Comparison of ENCODE assay signal across 17 cellular contexts in genomic region chr17:40089085-40089895, GRCh38. TPM values are rescaled to one million over a fixed set of nuclear protein-coding genes. Genes with fewer than 3 reads are reported as not detected.
DNase-seq lines count a peak whose midpoint lies in the region; ATAC-seq, FAIRE-seq and TF ChIP-seq lines count a peak whose summit lies in the region.
"Had no signal": no experiment of that assay in that cellular context is flagged by ENCODE, and none has a peak within 500 bp of the region (broad histone marks: within the 10 kb centered on the region; RNA-seq: fewer than 3 reads in every experiment).

No MANE protein-coding gene starts in this region.

- H3K4me3 Mint-ChIP-seq in activated T-cell treated with anti-CD3 and anti-CD28 coated beads, Interleukin-2, amount 50 U/mL, for 24 hours = no peak overlapping the region
- H3K4me3 Mint-ChIP-seq in astrocyte (ENCODE audit: unreplicated experiment) = no peak overlapping the region
- H3K4me3 Mint-ChIP-seq in naive thymus-derived CD8-positive, alpha-beta T cell = no peak overlapping the region

- H4K20me1 ChIP-seq in astrocyte (ENCODE audit: insufficient read depth, low read length) = peaks cover 2% of the 10 kb centered on the region

- no peaks in the 10 kb centered on the region for H3K79me2 ChIP-seq in astrocyte (ENCODE audit: insufficient read depth, low read length)
- H3K79me2 ChIP-seq: hepatocyte had no signal

- DNase-seq in activated T-cell treated with anti-CD3 and anti-CD28 coated beads, Interleukin-2, amount 50 U/mL, for 24 hours = no peak
- no peak for DNase-seq in activated T-cell treated with anti-CD3 and anti-CD28 coated beads, Interleukin-2, amount 50 U/mL, for 48 hours
- DNase-seq in astrocyte (ENCODE audit: low read depth) (no peak), tibial artery (peak in 1 of 2 donors; percentile 26), SKM-1 treated with dmso at 0.1 percent for 144 hours (lab: John Stamatoyannopoulos, UW; ENCODE audit: unreplicated experiment) (no peak)
- no peak for DNase-seq in naive thymus-derived CD8-positive, alpha-beta T cell
- no peak for DNase-seq in stimulated activated naive CD8-positive, alpha-beta T cell treated with anti-CD3 and anti-CD28 coated beads, Interleukin-15, Interleukin-2, amounts not matched to agents 100 U/mL and 50 U/mL, for 24 hours
- DNase-seq in activated naive CD4-positive, alpha-beta T cell treated with Interleukin-2 at 50 U/mL for 16 hours = no peak
- DNase-seq: activated T-cell treated with anti-CD3 and anti-CD28 coated beads for 4 hours; amniotic stem cell; EL; GOT3; NCI-H2081; stimulated activated CD4-positive, alpha-beta T cell treated with anti-CD3 and anti-CD28 coated beads, Interleukin-4, amount 100 ng/mL, for 4 hours had no signal

- H2AFZ ChIP-seq in astrocyte (ENCODE audit: low read depth, low read length) = no peak overlapping the region
- H2AFZ ChIP-seq: hepatocyte had no signal

- H3K4me3 ChIP-seq in astrocyte (ENCODE audit: insufficient read depth, low read depth, low read length) (no peak overlapping the region), tibial artery (no peak overlapping the region)
- H3K4me3 ChIP-seq: hepatocyte had no signal

- peaks cover 16% of the 10 kb centered on the region for H3K36me3 ChIP-seq in astrocyte (ENCODE audit: insufficient read depth, low read length)
- H3K36me3 ChIP-seq in tibial artery = peaks cover 81 to 100% (median 82%) of the 10 kb centered on the region in 3 donors

- no peak overlapping the region for H3K9ac ChIP-seq in astrocyte (ENCODE audit: low read length)

- H3K4me2 ChIP-seq in astrocyte (ENCODE audit: low read length) = no peak overlapping the region
- H3K4me2 ChIP-seq: hepatocyte had no signal

- no peaks in the 10 kb centered on the region for H3K27me3 Mint-ChIP-seq in activated T-cell treated with anti-CD3 and anti-CD28 coated beads, Interleukin-2, amount 50 U/mL, for 24 hours
- H3K27me3 Mint-ChIP-seq in astrocyte (ENCODE audit: low read depth, unreplicated experiment) = no peaks in the 10 kb centered on the region
- no peaks in the 10 kb centered on the region for H3K27me3 Mint-ChIP-seq in naive thymus-derived CD8-positive, alpha-beta T cell

- H3K27ac ChIP-seq in astrocyte (ENCODE audit: low read depth, low read length) (no peak overlapping the region), tibial artery (peak overlapping the region; percentile 94 to 98)
- H3K27ac ChIP-seq: hepatocyte had no signal

- intact Hi-C loops in tibial artery (cut with DNase I; ENCODE audit: low total_unique reads) = no loop called here

- POLR2A ChIA-PET in naive thymus-derived CD8-positive, alpha-beta T cell (lab: Charles Lee) = interaction anchor here (0.6 to 17.0 kb wide), 7 partner anchors 10 to 178 kb away, joined by 3 to 523 read pairs (median 4); partner anchors contain the start of gene NR1D1

- no peaks in the 10 kb centered on the region for H3K9me3 ChIP-seq in astrocyte (ENCODE audit: insufficient read depth, low read depth, low read length)
- no peaks in the 10 kb centered on the region for H3K9me3 ChIP-seq in tibial artery

- peak overlapping the region; percentile 57 for H3K27ac Mint-ChIP-seq in activated T-cell treated with anti-CD3 and anti-CD28 coated beads, Interleukin-2, amount 50 U/mL, for 24 hours
- peak overlapping the region; percentile 62 for H3K27ac Mint-ChIP-seq in astrocyte (ENCODE audit: unreplicated experiment)
- H3K27ac Mint-ChIP-seq in naive thymus-derived CD8-positive, alpha-beta T cell = peak overlapping the region in 6 of 10 donors; percentile 38 to 74 (median 62)

- TF ChIP-seq CTCF in astrocyte (IDR thresholded peaks at IDR 0.05; ENCODE audit: insufficient read depth, low read depth, low read length) (no peak), tibial artery (IDR thresholded peaks at IDR 0.05) (no peak)

- no peaks in the 10 kb centered on the region for H3K9me3 Mint-ChIP-seq in activated T-cell treated with anti-CD3 and anti-CD28 coated beads, Interleukin-2, amount 50 U/mL, for 24 hours
- no peaks in the 10 kb centered on the region for H3K9me3 Mint-ChIP-seq in astrocyte (ENCODE audit: unreplicated experiment)
- H3K9me3 Mint-ChIP-seq in naive thymus-derived CD8-positive, alpha-beta T cell = no peaks in the 10 kb centered on the region

- no peak for ATAC-seq in naive thymus-derived CD8-positive, alpha-beta T cell
- no peak for ATAC-seq in stimulated activated naive CD8-positive, alpha-beta T cell treated with anti-CD3 and anti-CD28 coated beads, Interleukin-15, Interleukin-2, amounts not matched to agents 100 U/mL and 50 U/mL, for 24 hours
- ATAC-seq: esophagus mucosa had no signal

- no peak for FAIRE-seq in astrocyte (lab: Jason Lieb, UNC)
- FAIRE-seq: A204.1 had no signal

- no peaks in the 10 kb centered on the region for H3K27me3 ChIP-seq in astrocyte (ENCODE audit: insufficient read depth, low read length)
- H3K27me3 ChIP-seq in tibial artery = no peaks in the 10 kb centered on the region
- H3K27me3 ChIP-seq: hepatocyte had no signal

- peaks cover 67% of the 10 kb centered on the region for H3K36me3 Mint-ChIP-seq in activated T-cell treated with anti-CD3 and anti-CD28 coated beads, Interleukin-2, amount 50 U/mL, for 24 hours (ENCODE audit: low read depth)
- peaks cover 26% of the 10 kb centered on the region for H3K36me3 Mint-ChIP-seq in astrocyte (ENCODE audit: low read depth, unreplicated experiment)
- H3K36me3 Mint-ChIP-seq in naive thymus-derived CD8-positive, alpha-beta T cell = peaks cover 14 to 76% (median 18%) of the 10 kb centered on the region in 3 donors

- peaks cover 12% of the 10 kb centered on the region for H3K4me1 Mint-ChIP-seq in activated T-cell treated with anti-CD3 and anti-CD28 coated beads, Interleukin-2, amount 50 U/mL, for 24 hours (ENCODE audit: low read depth)
- H3K4me1 Mint-ChIP-seq in astrocyte (ENCODE audit: low read depth, unreplicated experiment) = peaks cover 16% of the 10 kb centered on the region
- peaks cover 18 to 46% (median 29%) of the 10 kb centered on the region in 4 donors for H3K4me1 Mint-ChIP-seq in naive thymus-derived CD8-positive, alpha-beta T cell

- H3K4me1 ChIP-seq in astrocyte (ENCODE audit: insufficient read depth, low read length) (peaks cover 2% of the 10 kb centered on the region), tibial artery (peaks cover 0 to 58% (median 38%) of the 10 kb centered on the region in 4 donors)

RNA-seq across cellular contexts. Expression of gene NR1D1, which starts 11.1 kb away (rescaled TPM):
- 8.7 and 10.1 TPM in 2 replicates for total RNA-seq in astrocyte
- 10 to 100 TPM; 18.2 to 19.2 TPM for total RNA-seq in naive thymus-derived CD8-positive, alpha-beta T cell
- polyA plus RNA-seq in naive thymus-derived CD8-positive, alpha-beta T cell = 1 to 10 TPM; 3.9 to 9.9 (median 6.4) TPM

RNA-seq across cellular contexts. Expression of gene THRA, which starts 26.5 kb away (rescaled TPM):
- 16.7 and 20.4 TPM in 2 replicates for total RNA-seq in astrocyte
- 10 to 100 TPM; 53.6 to 54.2 TPM for total RNA-seq in naive thymus-derived CD8-positive, alpha-beta T cell
- 10 to 100 TPM; 11.3 to 23.3 (median 22.2) TPM for polyA plus RNA-seq in naive thymus-derived CD8-positive, alpha-beta T cell

RNA-seq across cellular contexts. Expression of gene MSL1, which starts 32.5 kb away (rescaled TPM):
- 81.9 and 83.3 TPM in 2 replicates for total RNA-seq in astrocyte
- 100 to 1,000 TPM; 132 to 135 TPM for total RNA-seq in naive thymus-derived CD8-positive, alpha-beta T cell
- 10 to 100 TPM in 1 of 3 donors, 1 to 10 TPM in 2; 6.8 to 12.8 (median 9.2) TPM for polyA plus RNA-seq in naive thymus-derived CD8-positive, alpha-beta T cell

RNA-seq across cellular contexts. Expression of gene MED24, which starts 35.1 kb away (rescaled TPM):
- 49.2 and 56.4 TPM in 2 replicates for total RNA-seq in astrocyte
- 100 to 1,000 TPM; 104 TPM for total RNA-seq in naive thymus-derived CD8-positive, alpha-beta T cell
- 10 to 100 TPM; 37.3 to 67.7 (median 42.1) TPM for polyA plus RNA-seq in naive thymus-derived CD8-positive, alpha-beta T cell

RNA-seq across cellular contexts. Expression of gene CASC3, which starts 51.0 kb away (rescaled TPM):
- 55.0 and 56.1 TPM in 2 replicates for total RNA-seq in astrocyte
- total RNA-seq in naive thymus-derived CD8-positive, alpha-beta T cell = 100 to 1,000 TPM; 153 to 162 TPM
- 10 to 100 TPM; 33.5 to 46.9 (median 40.6) TPM for polyA plus RNA-seq in naive thymus-derived CD8-positive, alpha-beta T cell
